In genomic region chr5:127517480-127518318, GRCh38 we compare ENCODE assay signal across 8 cellular contexts. TPM values are rescaled to one million over a fixed set of nuclear protein-coding genes. Genes with fewer than 3 reads are reported as not detected.
DNase-seq lines count a peak whose midpoint lies in the region; ATAC-seq, FAIRE-seq and TF ChIP-seq lines count a peak whose summit lies in the region.

Gene PRRC1, plus strand, starts transcription at chr5:127517640. Its CDS starts 5,840 bp downstream, at chr5:127523480.

- H3K9ac ChIP-seq in HUES48 (ENCODE audit: low read depth, low read length), result peak within 1 kb of the TSS; percentile 94

- H3K4me1 ChIP-seq in HUES48 (ENCODE audit: control insufficient read depth, insufficient read depth, low read length) (peaks cover 9% of the 10 kb centered on the region), PC-9 (replicated peaks; ENCODE audit: insufficient read depth) (peaks cover 16% of the 10 kb centered on the region), muscle layer of duodenum (ENCODE audit: control insufficient read depth in 1 of 2, insufficient read depth in 2 of 2, low read length in 2 of 2) (peaks cover 4 to 16% of the 10 kb centered on the region in 2 donors)

- H3K27ac ChIP-seq in HUES48 (ENCODE audit: low read depth, low read length) (peak within 1 kb of the TSS; percentile 94), PC-9 (peak within 1 kb of the TSS; percentile 86), muscle layer of duodenum (ENCODE audit: low read length) (peak within 1 kb of the TSS; percentile 57)

- H3K27me3 ChIP-seq in HUES48 (ENCODE audit: control insufficient read depth, insufficient read depth, low read length) (no peaks in the 10 kb centered on the region), PC-9 (ENCODE audit: insufficient read depth, low read depth) (no peaks in the 10 kb centered on the region), muscle layer of duodenum (ENCODE audit: low read depth, low read length) (no peaks in the 10 kb centered on the region)

- peak; percentile 92 for ATAC-seq in GM21423 (IDR thresholded peaks at IDR 0.05; ENCODE audit: unreplicated experiment)
- ATAC-seq in esophagus mucosa, result peak; percentile 98

- intact Hi-C loops in PC-9 (cut with micrococcal nuclease; ENCODE audit: unreplicated experiment), result no loop called here

- H3K4me3 ChIP-seq in HUES48 (ENCODE audit: low read depth, low read length) (peak within 1 kb of the TSS; percentile 99), PC-9 (peak within 1 kb of the TSS; percentile 95), muscle layer of duodenum (ENCODE audit: low read depth in 1 of 2, low read length in 2 of 2) (peak within 1 kb of the TSS; percentile 88 to 99)

- DNase-seq in D721Med (ENCODE audit: insufficient read length, low spot score) (peak; percentile 32), PC-9 (peak; percentile 68 to 72)
- peak; percentile 82 for DNase-seq in activated T-cell treated with anti-CD3 and anti-CD28 coated beads, Interleukin-2, amount 50 U/mL, for 1 hour
- DNase-seq in stimulated activated CD8-positive, alpha-beta memory T cell treated with anti-CD3 and anti-CD28 coated beads, Interleukin-7, amount 100 ng/mL, for 4 hours (ENCODE audit: low read depth in 2 of 2), result peak; percentile 53 to 80

- TF ChIP-seq CTCF in D721Med (IDR thresholded peaks at IDR 0.05; ENCODE audit: insufficient read depth, missing control alignments) (no peak), PC-9 (conservative IDR thresholded peaks at IDR 0.05) (no peak)

- POLR2A ChIA-PET in PC-9 (lab: Charles Lee; ENCODE audit: unreplicated experiment), result no interaction called here

- peaks cover 44% of the 10 kb centered on the region for H3K79me2 ChIP-seq in PC-9 (ENCODE audit: low read depth)

- BruUV-seq in PC-9 (replicated peaks; lab: Mats Ljungman, UMichigan), result no TSS peak

- CTCF ChIA-PET in PC-9 (lab: Charles Lee), result interaction anchor here (0.6 kb wide), 1 partner anchor 912 kb away, joined by 4 read pairs; no protein-coding TSS in a partner anchor

- H3K9me3 ChIP-seq in HUES48 (ENCODE audit: control insufficient read depth, insufficient read depth, low read length) (peaks cover 7% of the 10 kb centered on the region), PC-9 (ENCODE audit: insufficient read depth, low read depth) (peaks cover 15% of the 10 kb centered on the region; the same call in 1 of the 2 replicates), muscle layer of duodenum (ENCODE audit: control insufficient read depth in 1 of 2, low read length in 2 of 2) (peaks cover 0 to 4% of the 10 kb centered on the region in 2 donors)

- FAIRE-seq in D721Med (lab: Jason Lieb, UNC), result no peak

- H3K4me2 ChIP-seq in PC-9, result peak within 1 kb of the TSS; percentile 81

- no peaks in the 10 kb centered on the region for H3K9me2 ChIP-seq in PC-9 (ENCODE audit: insufficient read depth)

- 0 out of 2 replicates have a peak, but pooled peaks cover 5% of the 10 kb centered on the region for H4K20me1 ChIP-seq in PC-9 (ENCODE audit: insufficient read depth)

- no peaks in the 10 kb centered on the region for H3F3A ChIP-seq in PC-9 (ENCODE audit: insufficient read depth, low read depth)

- H3K36me3 ChIP-seq in HUES48 (ENCODE audit: control insufficient read depth, insufficient read depth, low read length) (peaks cover 22% of the 10 kb centered on the region), PC-9 (ENCODE audit: low read depth) (peaks cover 28% of the 10 kb centered on the region), muscle layer of duodenum (ENCODE audit: control insufficient read depth in 1 of 2, insufficient read depth in 2 of 2, low read length in 2 of 2) (peaks cover 0 to 11% of the 10 kb centered on the region in 2 donors)

- H2AFZ ChIP-seq in PC-9, result peak within 1 kb of the TSS; percentile 98

RNA-seq across cellular contexts. Expression of gene PRRC1, which starts in this region (rescaled TPM):
- 43.2 and 43.7 TPM in 2 replicates for total RNA-seq in PC-9 (2021)
- 31.2 TPM for total RNA-seq in esophagus mucosa

Comparison
In these comparisons a context has a peak if more than half of its experiments do, and no peak if none do; other contexts are left out.
1. Peak in every context shown above with its lines: DNase-seq, ATAC-seq, H3K4me3 ChIP-seq and H3K27ac ChIP-seq.
2. DNase-seq: peak in every context shown above with its lines; median percentile 82 in activated T-cell treated with anti-CD3 and anti-CD28 coated beads, Interleukin-2, amount 50 U/mL, for 1 hour; 70 in PC-9; 66 in stimulated activated CD8-positive, alpha-beta memory T cell treated with anti-CD3 and anti-CD28 coated beads, Interleukin-7, amount 100 ng/mL, for 4 hours; 32 in D721Med.